Comparison of ENCODE assay signal across 25 cellular contexts in genomic region chr15:33112541-33113105, GRCh38.
"Had no signal": no experiment of that assay in that cellular context is flagged by ENCODE, and none has a peak within 500 bp of the region (broad histone marks: within the 10 kb centered on the region; RNA-seq: fewer than 3 reads in every experiment).

No MANE protein-coding gene starts in this region.

- ATAC-seq: left ventricle myocardium superior; natural killer cell; sciatic nerve; stimulated activated memory B cell treated with anti-CD40 and anti-IgM and Interleukin-4, amounts not matched to agents 10 μg/mL and 1 μg/mL and 100 μg/mL, for 72 hours had no signal

- H3K27ac ChIP-seq: stomach, transverse colon, vagina had no signal

- H3K4me1 Mint-ChIP-seq: natural killer cell; stimulated activated memory B cell treated with anti-CD40 and anti-IgM and Interleukin-4, amounts not matched to agents 10 μg/mL and 1 μg/mL and 100 μg/mL, for 72 hours had no signal

- H3K9me3 Mint-ChIP-seq: activated naive CD4-positive, alpha-beta T cell treated with anti-CD3 and anti-CD28 coated beads for 36 hours; dendritic cell treated with granulocyte-macrophage colony-stimulating factor and Interleukin-4, amounts not matched to agents 40 ng/mL and 50 ng/mL, for 4 days; natural killer cell; stimulated activated memory B cell treated with anti-CD40 and anti-IgM and Interleukin-4, amounts not matched to agents 10 μg/mL and 1 μg/mL and 100 μg/mL, for 72 hours; T-helper 1 cell treated with Interleukin-12 subunit alpha and Interleukin-12 subunit beta and Interleukin-4 antibody, amounts not matched to agents 30 μg/mL and 1 μg/mL, for 36 hours had no signal

- H3K4me1 ChIP-seq: stomach, vagina had no signal

- H3K9me3 ChIP-seq: stomach, transverse colon, vagina had no signal

- DNase-seq: activated CD4-positive, alpha-beta T cell treated with anti-CD3 and anti-CD28 coated beads for 4 hours; activated CD4-positive, alpha-beta T cell treated with anti-CD3 and anti-CD28 coated beads, Interleukin-2, amount 50 U/mL, for 48 hours; activated CD4-positive, CD25-positive, alpha-beta regulatory T cell; activated effector memory CD4-positive, alpha-beta T cell treated with Interleukin-2 at 50 U/mL for 16 hours; activated naive CD4-positive, alpha-beta T cell treated with anti-CD3 and anti-CD28 coated beads for 36 hours; activated T-cell treated with anti-CD3 and anti-CD28 coated beads, Interleukin-2, amount 50 U/mL, for 48 hours; effector CD4-positive, alpha-beta T cell; erythroblast; foreskin melanocyte; glutamatergic neuron; hippocampal formation; kidney glomerular epithelial cell; left ventricle myocardium superior; mammary epithelial cell; midbrain; natural killer cell; nucleus accumbens; small intestine; stomach; transverse colon had no signal

- H3K4me3 ChIP-seq: stomach, transverse colon, vagina had no signal

- H3K27ac Mint-ChIP-seq: activated naive CD4-positive, alpha-beta T cell treated with anti-CD3 and anti-CD28 coated beads for 36 hours; dendritic cell treated with granulocyte-macrophage colony-stimulating factor and Interleukin-4, amounts not matched to agents 40 ng/mL and 50 ng/mL, for 4 days; natural killer cell; stimulated activated memory B cell treated with anti-CD40 and anti-IgM and Interleukin-4, amounts not matched to agents 10 μg/mL and 1 μg/mL and 100 μg/mL, for 72 hours; T-helper 1 cell treated with Interleukin-12 subunit alpha and Interleukin-12 subunit beta and Interleukin-4 antibody, amounts not matched to agents 30 μg/mL and 1 μg/mL, for 36 hours had no signal

- H3K36me3 ChIP-seq: stomach, transverse colon, vagina had no signal

- H3K27me3 ChIP-seq: stomach, transverse colon, vagina had no signal

- H3K27me3 Mint-ChIP-seq: dendritic cell treated with granulocyte-macrophage colony-stimulating factor and Interleukin-4, amounts not matched to agents 40 ng/mL and 50 ng/mL, for 4 days had no signal

- H3K4me3 Mint-ChIP-seq: activated naive CD4-positive, alpha-beta T cell treated with anti-CD3 and anti-CD28 coated beads for 36 hours; dendritic cell treated with granulocyte-macrophage colony-stimulating factor and Interleukin-4, amounts not matched to agents 40 ng/mL and 50 ng/mL, for 4 days; natural killer cell; stimulated activated memory B cell treated with anti-CD40 and anti-IgM and Interleukin-4, amounts not matched to agents 10 μg/mL and 1 μg/mL and 100 μg/mL, for 72 hours; T-helper 1 cell treated with Interleukin-12 subunit alpha and Interleukin-12 subunit beta and Interleukin-4 antibody, amounts not matched to agents 30 μg/mL and 1 μg/mL, for 36 hours had no signal

- H3K36me3 Mint-ChIP-seq: natural killer cell; stimulated activated memory B cell treated with anti-CD40 and anti-IgM and Interleukin-4, amounts not matched to agents 10 μg/mL and 1 μg/mL and 100 μg/mL, for 72 hours had no signal
